ENCODE assay signal across 15 cellular contexts in genomic region chr13:32682740-32683139, GRCh38.
A peak's percentile ranks its signal among the peaks of the same experiment; 100 is the strongest.
DNase-seq lines count a peak whose midpoint lies in the region; ATAC-seq, FAIRE-seq and TF ChIP-seq lines count a peak whose summit lies in the region.
"Had no signal": no experiment of that assay in that cellular context is flagged by ENCODE, and none has a peak within 500 bp of the region (broad histone marks: within the 10 kb centered on the region; RNA-seq: fewer than 3 reads in every experiment).

No MANE protein-coding gene starts in this region.

- H3K27me3 Mint-ChIP-seq in activated CD4-positive, alpha-beta T cell treated with anti-CD3 and anti-CD28 coated beads for 36 hours: no peaks in the 10 kb centered on the region
- H3K27me3 Mint-ChIP-seq in osteocyte (ENCODE audit: unreplicated experiment): no peaks in the 10 kb centered on the region

- CTCF ChIA-PET in activated CD4-positive, alpha-beta T cell treated with anti-CD3 and anti-CD28 coated beads for 36 hours (lab: Charles Lee): interaction anchor here (0.7 kb wide), 1 partner anchor 43 kb away, joined by 3 read pairs; no protein-coding TSS in a partner anchor

- intact Hi-C loops in activated CD4-positive, alpha-beta T cell treated with anti-CD3 and anti-CD28 coated beads for 36 hours (cut with DNase I, micrococcal nuclease): no loop called here

- peak; percentile 9 for FAIRE-seq in GM12891 (lab: Jason Lieb, UNC)
- FAIRE-seq: GM12878 had no signal

- H3K27ac ChIP-seq in caudate nucleus (ENCODE audit: low read depth, low read length): peak overlapping the region; percentile 12

- H3K9me3 Mint-ChIP-seq in activated CD4-positive, alpha-beta T cell treated with anti-CD3 and anti-CD28 coated beads for 36 hours (ENCODE audit: low read depth): no peaks in the 10 kb centered on the region
- H3K9me3 Mint-ChIP-seq in osteocyte (ENCODE audit: unreplicated experiment): no peaks in the 10 kb centered on the region

- H3K4me3 Mint-ChIP-seq in activated CD4-positive, alpha-beta T cell treated with anti-CD3 and anti-CD28 coated beads for 36 hours: no peak overlapping the region
- H3K4me3 Mint-ChIP-seq in osteocyte (ENCODE audit: unreplicated experiment): no peak overlapping the region

- POLR2A ChIA-PET in activated CD4-positive, alpha-beta T cell treated with anti-CD3 and anti-CD28 coated beads for 36 hours (lab: Charles Lee): no interaction called here

- H3K27ac Mint-ChIP-seq in activated CD4-positive, alpha-beta T cell treated with anti-CD3 and anti-CD28 coated beads for 36 hours: peak overlapping the region; percentile 39
- peak overlapping the region; percentile 45 for H3K27ac Mint-ChIP-seq in osteocyte (ENCODE audit: unreplicated experiment)

- no peak for TF ChIP-seq POLR2A in GM12891 (IDR thresholded peaks at IDR 0.05; ENCODE audit: low read depth, low read length)

- H3K36me3 Mint-ChIP-seq in activated CD4-positive, alpha-beta T cell treated with anti-CD3 and anti-CD28 coated beads for 36 hours (ENCODE audit: low read depth): peaks cover 42% of the 10 kb centered on the region
- peaks cover 48% of the 10 kb centered on the region for H3K36me3 Mint-ChIP-seq in osteocyte (ENCODE audit: unreplicated experiment)

- TF ChIP-seq CTCF in osteocyte (IDR thresholded peaks at IDR 0.05): no peak

- no peak for DNase-seq in activated CD4-positive, alpha-beta T cell treated with anti-CD3 and anti-CD28 coated beads for 36 hours
- DNase-seq in activated CD4-positive, alpha-beta T cell treated with anti-CD3 and anti-CD28 coated beads, Interleukin-2, amount 50 U/mL, for 1 hour: no peak
- DNase-seq in GM12891 (ENCODE audit: insufficient read length, low spot score): no peak
- no peak for DNase-seq in caudate nucleus (lab: John Stamatoyannopoulos, UW)
- DNase-seq in osteocyte (ENCODE audit: extremely low spot score, unreplicated experiment): no peak
- DNase-seq in DMS 273 (lab: John Stamatoyannopoulos, UW; ENCODE audit: unreplicated experiment): no peak
- DNase-seq in ureter (ENCODE audit: low spot score): no peak
- DNase-seq in T1000 (lab: John Stamatoyannopoulos, UW): no peak
- DNase-seq: Karpas-422; NCI-H1105 treated with DMSO at 0.1 percent for 48 hours; NCI-H2081; NCI-H526; NK-92 treated with Interleukin-12 subunit alpha and Interleukin-12 subunit beta, amount 100 ng/mL, for 24 hours; PC-3 had no signal

- ATAC-seq in activated CD4-positive, alpha-beta T cell treated with anti-CD3 and anti-CD28 coated beads for 36 hours: no peak
- ATAC-seq: GM12878, PC-3 had no signal

- H3K4me1 Mint-ChIP-seq in activated CD4-positive, alpha-beta T cell treated with anti-CD3 and anti-CD28 coated beads for 36 hours: peaks cover 13% of the 10 kb centered on the region
- H3K4me1 Mint-ChIP-seq in osteocyte (ENCODE audit: unreplicated experiment): no peaks in the 10 kb centered on the region

TF ChIP-seq in GM12891, 5 proteins besides CTCF, POLR2A, EP300 and RAD21:
- TF ChIP-seq POLR2AphosphoS5 (IDR thresholded peaks at IDR 0.05; ENCODE audit: low read depth, low read length) (no peak), PAX5 (IDR thresholded peaks at IDR 0.05; ENCODE audit: insufficient read depth, low read length, severe bottlenecking) (no peak), TAF1 (IDR thresholded peaks at IDR 0.05; ENCODE audit: low read depth, low read length) (no peak), SPI1 (IDR thresholded peaks at IDR 0.05; ENCODE audit: low read depth, low read length) (no peak), POU2F2 (IDR thresholded peaks at IDR 0.05; ENCODE audit: low read depth, low read length) (no peak)
